32 cellular contexts compared by ENCODE assay signal in the genomic region with DNA sequence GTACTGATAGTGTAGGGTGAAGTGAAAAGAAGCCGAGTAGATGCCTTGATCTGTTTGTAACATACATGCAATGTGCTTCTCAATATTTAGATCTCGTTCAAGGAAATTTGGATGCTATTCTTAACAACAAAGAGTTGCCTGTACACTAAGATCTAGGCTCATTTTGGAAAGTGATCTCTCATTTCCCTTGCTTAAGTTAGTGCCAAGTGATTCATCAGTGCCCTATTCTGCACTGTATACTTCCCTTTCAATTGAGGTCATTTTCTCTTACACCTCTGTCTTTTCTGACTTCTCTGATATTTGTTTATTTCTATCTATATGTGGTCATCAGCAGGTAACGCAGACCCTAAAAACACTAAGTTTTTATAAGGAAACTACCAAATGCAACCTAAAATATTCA.
"Had no signal": no experiment of that assay in that cellular context is flagged by ENCODE, and none has a peak within 500 bp of the region (broad histone marks: within the 10 kb centered on the region; RNA-seq: fewer than 3 reads in every experiment).

No MANE protein-coding gene starts in this region.

- H3K4me1 Mint-ChIP-seq: activated CD4-positive, alpha-beta T cell treated with anti-CD3 and anti-CD28 coated beads, Interleukin-2, amount 10 ng/mL, durations not matched to agents 24 days and 14 days; activated naive CD8-positive, alpha-beta T cell treated with anti-CD3 and anti-CD28 coated beads for 36 hours; activated T-helper 17 cell treated with anti-CD3 and anti-CD28 coated beads, Interleukin-2, amount 50 U/mL, for 72 hours had no signal

- H3K27ac ChIP-seq: ascending aorta, KMS-11, PC-9 had no signal

- DNase-seq: activated CD4-positive, alpha-beta T cell treated with anti-CD3 and anti-CD28 coated beads, Interleukin-2, amount 10 ng/mL, durations not matched to agents 24 days and 14 days; activated CD4-positive, alpha-beta T cell treated with anti-CD3 and anti-CD28 coated beads, Interleukin-2, amount 50 U/mL, for 4 hours; activated CD8-positive, alpha-beta T cell treated with anti-CD3 and anti-CD28 coated beads for 36 hours; activated effector memory CD4-positive, alpha-beta T cell treated with anti-CD3 and anti-CD28 coated beads, Interleukin-2, amount 50 U/mL, for 16 hours; activated naive CD4-positive, alpha-beta T cell; activated naive CD4-positive, alpha-beta T cell treated with anti-CD3 and anti-CD28 coated beads, Interleukin-2, amount 50 U/mL, for 16 hours; activated naive CD8-positive, alpha-beta T cell treated with anti-CD3 and anti-CD28 coated beads for 36 hours; activated T-cell treated with anti-CD3 and anti-CD28 coated beads, Interleukin-2, amount 50 U/mL, for 1 hour; activated T-cell treated with anti-CD3 and anti-CD28 coated beads, Interleukin-2, amount 50 U/mL, for 72 hours; amygdala; caudate nucleus; NCI-H1092 treated with DMSO at 0.1 percent for 48 hours; NCI-H1417; NCI-H146; NCI-H187; NCI-H2029 treated with DMSO at 0.1 percent for 48 hours; NCI-H2107; NCI-H2171; NCI-H510A; NCI-H526; NCI-H748 treated with DMSO at 0.1 percent for 48 hours; NK-92 treated with Interleukin-12 subunit alpha and Interleukin-12 subunit beta, amount 100 ng/mL, for 24 hours; PC-9; Right ventricle myocardium superior; SW 1271; T-helper 1 cell; T-helper 2 cell; T-helper 9 cell had no signal

- H3K27me3 ChIP-seq: ascending aorta had no signal

- H3K4me1 ChIP-seq: ascending aorta had no signal

- H3K4me3 ChIP-seq: ascending aorta, PC-9 had no signal

- FAIRE-seq: RCC 7860 had no signal

- H3K9ac ChIP-seq: KMS-11 had no signal

- H3K27ac Mint-ChIP-seq: activated CD4-positive, alpha-beta T cell treated with anti-CD3 and anti-CD28 coated beads, Interleukin-2, amount 10 ng/mL, durations not matched to agents 24 days and 14 days; activated CD8-positive, alpha-beta T cell treated with anti-CD3 and anti-CD28 coated beads for 36 hours; activated naive CD8-positive, alpha-beta T cell treated with anti-CD3 and anti-CD28 coated beads for 36 hours; activated T-cell treated with anti-CD3 and anti-CD28 coated beads, Interleukin-2, amount 50 U/mL, for 72 hours; activated T-helper 17 cell treated with anti-CD3 and anti-CD28 coated beads, Interleukin-2, amount 50 U/mL, for 72 hours had no signal

- ATAC-seq: activated CD8-positive, alpha-beta T cell treated with anti-CD3 and anti-CD28 coated beads for 36 hours; activated T-cell treated with anti-CD3 and anti-CD28 coated beads, Interleukin-2, amount 50 U/mL, for 72 hours; activated T-helper 17 cell treated with anti-CD3 and anti-CD28 coated beads, Interleukin-2, amount 50 U/mL, for 72 hours had no signal

- H3K36me3 ChIP-seq: ascending aorta had no signal

- H3K36me3 Mint-ChIP-seq: activated naive CD8-positive, alpha-beta T cell treated with anti-CD3 and anti-CD28 coated beads for 36 hours had no signal

- H3K4me3 Mint-ChIP-seq: activated CD4-positive, alpha-beta T cell treated with anti-CD3 and anti-CD28 coated beads, Interleukin-2, amount 10 ng/mL, durations not matched to agents 24 days and 14 days; activated CD8-positive, alpha-beta T cell treated with anti-CD3 and anti-CD28 coated beads for 36 hours; activated naive CD8-positive, alpha-beta T cell treated with anti-CD3 and anti-CD28 coated beads for 36 hours; activated T-cell treated with anti-CD3 and anti-CD28 coated beads, Interleukin-2, amount 50 U/mL, for 72 hours; activated T-helper 17 cell treated with anti-CD3 and anti-CD28 coated beads, Interleukin-2, amount 50 U/mL, for 72 hours had no signal

- H3K27me3 Mint-ChIP-seq: activated CD4-positive, alpha-beta T cell treated with anti-CD3 and anti-CD28 coated beads, Interleukin-2, amount 10 ng/mL, durations not matched to agents 24 days and 14 days; activated CD8-positive, alpha-beta T cell treated with anti-CD3 and anti-CD28 coated beads for 36 hours; activated naive CD8-positive, alpha-beta T cell treated with anti-CD3 and anti-CD28 coated beads for 36 hours; activated T-helper 17 cell treated with anti-CD3 and anti-CD28 coated beads, Interleukin-2, amount 50 U/mL, for 72 hours had no signal

- H3K9me3 ChIP-seq: ascending aorta had no signal

- H2AFZ ChIP-seq: PC-9 had no signal

- H3K4me2 ChIP-seq: KMS-11, PC-9 had no signal
